Comparison of ENCODE assay signal across 7 cellular contexts in the genomic region with DNA sequence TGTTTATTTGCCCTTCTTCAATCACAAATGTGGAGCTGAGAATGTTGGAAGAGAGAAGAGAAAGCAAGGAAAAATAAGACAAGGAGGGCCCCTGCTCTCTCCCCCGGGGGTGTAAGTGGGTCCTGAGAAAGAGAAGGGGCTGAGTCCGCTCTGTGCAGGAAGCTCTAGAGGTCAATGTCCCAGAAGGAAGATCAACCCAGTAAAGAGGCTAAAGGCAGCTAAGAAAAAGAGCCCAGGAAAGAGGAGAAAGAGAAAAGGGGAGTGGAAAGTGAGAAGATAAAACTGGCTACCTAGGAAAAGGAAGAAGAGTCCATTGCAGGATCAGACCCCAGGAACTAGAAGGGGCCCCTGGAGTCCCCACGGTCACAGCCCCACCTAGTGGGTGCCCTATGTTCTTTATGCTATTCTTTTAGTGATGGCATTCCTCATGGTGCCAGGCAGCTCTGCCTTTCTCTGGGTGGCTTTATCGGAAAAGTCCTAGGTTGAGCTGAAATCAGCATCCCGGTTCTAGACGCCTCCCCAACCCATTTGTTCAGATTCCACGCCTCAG.
DNase-seq lines count a peak whose midpoint lies in the region; TF ChIP-seq lines count a peak whose summit lies in the region.

No MANE protein-coding gene starts in this region.

- in situ Hi-C loops in SK-MEL-5 (cut with HindIII; ENCODE audit: low pct_unique_long_range_greater_than_20kb, low sequenced_read_pairs) = no loop called here

- H2AFZ ChIP-seq in KMS-11 (ENCODE audit: low read depth) = peak overlapping the region; percentile 65

- no peaks in the 10 kb centered on the region for H3K9me3 ChIP-seq in neutrophil

- H4K20me1 ChIP-seq in KMS-11 (ENCODE audit: insufficient read depth) = no peaks in the 10 kb centered on the region

- TF ChIP-seq CTCF in GM12874 (IDR thresholded peaks at IDR 0.05; ENCODE audit: insufficient read depth, low read depth, low read length) = peak; percentile 36
- peak; percentile 78 for TF ChIP-seq CTCF in KMS-11 (conservative IDR thresholded peaks at IDR 0.05; ENCODE audit: low read depth, low read length)
- peak; percentile 73 for TF ChIP-seq CTCF in fibroblast of villous mesenchyme (IDR thresholded peaks at IDR 0.05; ENCODE audit: insufficient read depth, low read depth, low read length)
- TF ChIP-seq CTCF in neutrophil (IDR thresholded peaks at IDR 0.05) = no peak

- H3K36me3 ChIP-seq in KMS-11 (ENCODE audit: insufficient read depth) = no peaks in the 10 kb centered on the region
- no peaks in the 10 kb centered on the region for H3K36me3 ChIP-seq in neutrophil

- H3K27ac ChIP-seq in KMS-11 (peak overlapping the region; percentile 80), neutrophil (peak overlapping the region; percentile 16)

- H3K27me3 ChIP-seq in KMS-11 (ENCODE audit: insufficient read depth, low read depth) = no peaks in the 10 kb centered on the region
- no peaks in the 10 kb centered on the region for H3K27me3 ChIP-seq in neutrophil

- DNase-seq in SK-MEL-5 (ENCODE audit: low read depth, low spot score) (peak; percentile 67), fibroblast of villous mesenchyme (ENCODE audit: low read depth) (peak; percentile 72), DMS79 (lab: John Stamatoyannopoulos, UW) (no peak)
- DNase-seq in activated naive CD4-positive, alpha-beta T cell treated with Interleukin-2 at 50 U/mL for 16 hours = no peak

- peak overlapping the region; percentile 65 for H3K9ac ChIP-seq in KMS-11

- H3K4me1 ChIP-seq in KMS-11 (ENCODE audit: low read depth, poor library complexity, severe bottlenecking) = peaks cover 61% of the 10 kb centered on the region
- peaks cover 19 to 22% of the 10 kb centered on the region in 2 experiments for H3K4me1 ChIP-seq in neutrophil (ENCODE audit: control insufficient read depth in 1 of 2, insufficient read depth in 1 of 2, low read depth in 1 of 2, low read length in 1 of 2)

- no peaks in the 10 kb centered on the region for H3K79me2 ChIP-seq in KMS-11 (ENCODE audit: insufficient read depth, low read depth)

- peak overlapping the region; percentile 76 for H3K4me2 ChIP-seq in KMS-11

- H3K4me3 ChIP-seq in KMS-11 (IDR thresholded peaks at IDR 0.05; ENCODE audit: insufficient read depth, low read depth, low read length) (no peak overlapping the region), fibroblast of villous mesenchyme (ENCODE audit: low read depth, low read length) (peak overlapping the region; percentile 50), neutrophil (ENCODE audit: low read depth in 1 of 2, low read length in 1 of 2) (peak overlapping the region; percentile 1 to 30)

Comparison
In these comparisons a context has a peak if more than half of its experiments do, and no peak if none do; other contexts are left out.
1. DNase-seq: peak in SK-MEL-5 (single experiment) and fibroblast of villous mesenchyme (single experiment); none in activated naive CD4-positive, alpha-beta T cell treated with Interleukin-2 at 50 U/mL for 16 hours (single experiment) and DMS79 (single experiment).